Comparison of ENCODE assay signal across 7 cellular contexts in genomic region chr17:10616502-10617119, GRCh38. TPM values are rescaled to one million over a fixed set of nuclear protein-coding genes. Genes with fewer than 3 reads are reported as not detected.
DNase-seq lines count a peak whose midpoint lies in the region; ATAC-seq and TF ChIP-seq lines count a peak whose summit lies in the region.

No MANE protein-coding gene starts in this region.

- no peak overlapping the region for H3K4me3 Mint-ChIP-seq in activated T-cell treated with anti-CD3 and anti-CD28 coated beads, Interleukin-2, amount 50 U/mL, for 4 hours
- no peak overlapping the region for H3K4me3 Mint-ChIP-seq in neural progenitor cell

- H3F3A ChIP-seq in PC-3 (ENCODE audit: low read length, unreplicated experiment) (no peaks in the 10 kb centered on the region), neural progenitor cell (ENCODE audit: low read depth) (peaks cover 5% of the 10 kb centered on the region)

- no peaks in the 10 kb centered on the region for H3K4me1 Mint-ChIP-seq in activated T-cell treated with anti-CD3 and anti-CD28 coated beads, Interleukin-2, amount 50 U/mL, for 4 hours (ENCODE audit: low read depth)
- H3K4me1 Mint-ChIP-seq in neural progenitor cell = peaks cover 4% of the 10 kb centered on the region

- CTCF ChIA-PET in PC-3 (lab: Charles Lee) = interaction anchor here (0.6 kb wide), 1 partner anchor 528 kb away, joined by 6 read pairs; no protein-coding TSS in a partner anchor

- H3K27me3 ChIP-seq in PC-3 (ENCODE audit: low read length) = no peaks in the 10 kb centered on the region
- H3K27me3 ChIP-seq in neural progenitor cell = no peaks in the 10 kb centered on the region
- no peaks in the 10 kb centered on the region for H3K27me3 ChIP-seq in stomach

- no peak for TF ChIP-seq EP300 in stomach (IDR thresholded peaks at IDR 0.05)

- 33 to 40% (median 38%) methylated on average over 9 of the region's 9 CpGs for WGBS in stomach, 5 donors

- peak; percentile 95 for TF ChIP-seq CTCF in GM12875 (IDR thresholded peaks at IDR 0.05; ENCODE audit: borderline replicate concordance, insufficient read depth, low read depth, low read length)
- TF ChIP-seq CTCF in PC-3 (conservative IDR thresholded peaks at IDR 0.05; ENCODE audit: low read depth, low read length) = peak; percentile 85
- TF ChIP-seq CTCF in neural progenitor cell (IDR thresholded peaks at IDR 0.05) = peak; percentile 98
- peak in 6 of 7 experiments; percentile 40 to 99 (median 96) for TF ChIP-seq CTCF in stomach (IDR thresholded peaks at IDR 0.05)

- no peak overlapping the region for H3K27ac Mint-ChIP-seq in neural progenitor cell

- no peak overlapping the region for H2AFZ ChIP-seq in PC-3 (ENCODE audit: low read length)
- H2AFZ ChIP-seq in neural progenitor cell (replicated peaks) = peak overlapping the region; percentile 45

- H3K36me3 Mint-ChIP-seq in activated T-cell treated with anti-CD3 and anti-CD28 coated beads, Interleukin-2, amount 50 U/mL, for 4 hours (ENCODE audit: insufficient read depth) = no peaks in the 10 kb centered on the region
- H3K36me3 Mint-ChIP-seq in neural progenitor cell = no peaks in the 10 kb centered on the region

- DNase-seq in PC-3 (peak; percentile 81), fibroblast of peridontal ligament (ENCODE audit: extremely low read depth) (peak; percentile 65), neural progenitor cell (ENCODE audit: low spot score) (peak; percentile 88), stomach (peak; percentile 85)
- peak; percentile 66 for DNase-seq in activated T-cell treated with anti-CD3 and anti-CD28 coated beads, Interleukin-2, amount 50 U/mL, for 4 hours

- H3K4me1 ChIP-seq in PC-3 (ENCODE audit: insufficient read depth, low read length) (no peaks in the 10 kb centered on the region), neural progenitor cell (no peaks in the 10 kb centered on the region), stomach (peaks cover 0 to 6% (median 2%) of the 10 kb centered on the region in 4 donors)

- no peak overlapping the region for H3K4me2 ChIP-seq in PC-3 (ENCODE audit: low read length)
- no peak overlapping the region for H3K4me2 ChIP-seq in neural progenitor cell

- intact Hi-C loops in PC-3 (cut with micrococcal nuclease) = loop anchor here (10.0 kb wide), 2 partner anchors 322 to 692 kb away; no protein-coding TSS in a partner anchor
- intact Hi-C loops in stomach (cut with DNase I; ENCODE audit: low total_unique reads) = loop anchor here (10.0 kb wide), 1 partner anchor 292 kb away; no protein-coding TSS in a partner anchor

- H3K36me3 ChIP-seq in PC-3 (ENCODE audit: low read depth, low read length) (no peaks in the 10 kb centered on the region), neural progenitor cell (no peaks in the 10 kb centered on the region), stomach (no peaks in the 10 kb centered on the region)

- no peaks in the 10 kb centered on the region for H3K9me2 ChIP-seq in PC-3 (replicated peaks; ENCODE audit: low read length)

- no TSS peak for BruUV-seq in PC-3 (replicated peaks; lab: Mats Ljungman, UMichigan)

- H3K9me3 Mint-ChIP-seq in activated T-cell treated with anti-CD3 and anti-CD28 coated beads, Interleukin-2, amount 50 U/mL, for 4 hours = no peaks in the 10 kb centered on the region
- H3K9me3 Mint-ChIP-seq in neural progenitor cell = no peaks in the 10 kb centered on the region

- no peak for TF ChIP-seq POLR2A in stomach (IDR thresholded peaks at IDR 0.05)

- H4K20me1 ChIP-seq in PC-3 (ENCODE audit: low read length) (no peaks in the 10 kb centered on the region), neural progenitor cell (ENCODE audit: low read depth) (no peaks in the 10 kb centered on the region)

- peaks cover 4% of the 10 kb centered on the region for H3K27me3 Mint-ChIP-seq in activated T-cell treated with anti-CD3 and anti-CD28 coated beads, Interleukin-2, amount 50 U/mL, for 4 hours (ENCODE audit: low read depth)
- peaks cover 10% of the 10 kb centered on the region for H3K27me3 Mint-ChIP-seq in neural progenitor cell (ENCODE audit: insufficient read depth, low read depth)

- H3K27ac ChIP-seq in PC-3 (ENCODE audit: low read length) (no peak overlapping the region), neural progenitor cell (no peak overlapping the region), stomach (no peak overlapping the region)

- ATAC-seq in HG03571 (IDR thresholded peaks at IDR 0.05; ENCODE audit: unreplicated experiment) (peak; percentile 51), PC-3 (peak; percentile 63)
- ATAC-seq in activated T-cell treated with anti-CD3 and anti-CD28 coated beads, Interleukin-2, amount 50 U/mL, for 4 hours = peak; percentile 57 to 74

- POLR2A ChIA-PET in PC-3 (lab: Charles Lee; ENCODE audit: unreplicated experiment) = no interaction called here

- H3K9ac ChIP-seq in PC-3 (ENCODE audit: low read length) (no peak overlapping the region), neural progenitor cell (no peak overlapping the region)

- no peaks in the 10 kb centered on the region for H3K79me2 ChIP-seq in PC-3 (ENCODE audit: low read length)
- no peaks in the 10 kb centered on the region for H3K79me2 ChIP-seq in neural progenitor cell (ENCODE audit: low read depth)

- no peak overlapping the region for H3K4me3 ChIP-seq in GM12875 (ENCODE audit: low read depth, low read length)
- H3K4me3 ChIP-seq in PC-3 (ENCODE audit: low read length) = no peak overlapping the region
- H3K4me3 ChIP-seq in neural progenitor cell = no peak overlapping the region
- H3K4me3 ChIP-seq in stomach = no peak overlapping the region

- H3K9me3 ChIP-seq in PC-3 (ENCODE audit: low read length) (no peaks in the 10 kb centered on the region), neural progenitor cell (ENCODE audit: low read depth) (no peaks in the 10 kb centered on the region), stomach (no peaks in the 10 kb centered on the region)

RNA-seq across cellular contexts. Expression of gene MYH3, which starts 40.5 kb away (rescaled TPM):
- 1.3 and 4.1 TPM in 2 replicates for total RNA-seq in PC-3 (2014; rRNA removed)
- total RNA-seq in activated T-cell treated with anti-CD3 and anti-CD28 coated beads, Interleukin-2, amount 50 U/mL, for 4 hours = 1 to 10 TPM; 3.2 to 5.1 (median 4.1) TPM
- 0.36 and 0.40 TPM in 2 replicates for total RNA-seq in neural progenitor cell (ENCODE audit: low replicate concordance)
- total RNA-seq in stomach = 1 to 10 TPM in 3 of 5 donors, under 1 TPM in 2; 0.45 to 8.3 (median 2.3) TPM
- 1 to 10 TPM; 1.2 to 5.1 (median 4.2) TPM for polyA plus RNA-seq in stomach
